Comparison of ENCODE assay signal across 17 cellular contexts in genomic region chr1:6464915-6465314, GRCh38. TPM values are rescaled to one million over a fixed set of nuclear protein-coding genes. Genes with fewer than 3 reads are reported as not detected.
DNase-seq lines count a peak whose midpoint lies in the region; ATAC-seq and TF ChIP-seq lines count a peak whose summit lies in the region.
"Had no signal": no experiment of that assay in that cellular context is flagged by ENCODE, and none has a peak within 500 bp of the region (broad histone marks: within the 10 kb centered on the region; RNA-seq: fewer than 3 reads in every experiment).

No MANE protein-coding gene starts in this region.

- no peaks in the 10 kb centered on the region for H4K20me1 ChIP-seq in HCT116 (ENCODE audit: insufficient read depth)

- H3K9me3 ChIP-seq in HCT116 (ENCODE audit: control insufficient read depth in 1 of 2, insufficient read depth in 1 of 2, low read depth in 1 of 2, low read length in 2 of 2): no peaks in the 10 kb centered on the region
- no peaks in the 10 kb centered on the region for H3K9me3 ChIP-seq in parathyroid adenoma (ENCODE audit: control insufficient read depth, low read length)
- no peaks in the 10 kb centered on the region for H3K9me3 ChIP-seq in tibial artery
- H3K9me3 ChIP-seq: Caco-2 had no signal

- H3K4me1 ChIP-seq in HCT116 (ENCODE audit: control insufficient read depth in 1 of 2, insufficient read depth in 2 of 2, low read length in 2 of 2) (peaks cover 3 to 10% of the 10 kb centered on the region in 2 experiments; a peak in 3 of 4 replicates), parathyroid adenoma (peaks cover 9% of the 10 kb centered on the region), tibial artery (peaks cover 0 to 9% (median 3%) of the 10 kb centered on the region in 4 donors)
- H3K4me1 ChIP-seq: Caco-2, foreskin keratinocyte had no signal

- POLR2A ChIA-PET in HCT116 (lab: Charles Lee): no interaction called here

- no peaks in the 10 kb centered on the region for H3K9me3 Mint-ChIP-seq in activated T-cell treated with anti-CD3 and anti-CD28 coated beads, Interleukin-2, amount 50 U/mL, for 4 hours
- no peaks in the 10 kb centered on the region for H3K9me3 Mint-ChIP-seq in activated naive CD8-positive, alpha-beta T cell treated with anti-CD3 and anti-CD28 coated beads for 36 hours

- DNase-seq in activated T-cell treated with anti-CD3 and anti-CD28 coated beads, Interleukin-2, amount 50 U/mL, for 4 hours: no peak
- no peak for DNase-seq in activated T-cell treated with anti-CD3 and anti-CD28 coated beads, Interleukin-2, amount 50 U/mL, for 48 hours
- DNase-seq in HCT116 (ENCODE audit: low read depth, low spot score) (no peak), epidermal melanocyte (ENCODE audit: insufficient read length, low spot score) (no peak), NCI-H2227 treated with DMSO at 0.1 percent for 48 hours (lab: John Stamatoyannopoulos, UW) (no peak), tibial artery (no peak)
- DNase-seq in activated naive CD8-positive, alpha-beta T cell treated with anti-CD3 and anti-CD28 coated beads for 36 hours: no peak
- DNase-seq: foreskin keratinocyte; NCI-H1436; NCI-H226; NK-92 treated with Interleukin-12 subunit alpha and Interleukin-12 subunit beta, amount 100 ng/mL, for 24 hours; WERI-Rb-1 had no signal

- ATAC-seq in activated T-cell treated with anti-CD3 and anti-CD28 coated beads, Interleukin-2, amount 50 U/mL, for 4 hours: no peak
- ATAC-seq in HCT116: no peak
- ATAC-seq: foreskin keratinocyte, sciatic nerve had no signal

- peaks cover 47% of the 10 kb centered on the region for H3K4me1 Mint-ChIP-seq in activated T-cell treated with anti-CD3 and anti-CD28 coated beads, Interleukin-2, amount 50 U/mL, for 4 hours (ENCODE audit: low read depth)
- H3K4me1 Mint-ChIP-seq in activated naive CD8-positive, alpha-beta T cell treated with anti-CD3 and anti-CD28 coated beads for 36 hours: peaks cover 40% of the 10 kb centered on the region

- no peak for TF ChIP-seq RAD21 in HCT116 (IDR thresholded peaks at IDR 0.05; ENCODE audit: low read depth)

- no peaks in the 10 kb centered on the region for H3K27me3 Mint-ChIP-seq in activated T-cell treated with anti-CD3 and anti-CD28 coated beads, Interleukin-2, amount 50 U/mL, for 4 hours (ENCODE audit: low read depth)
- H3K27me3 Mint-ChIP-seq in activated naive CD8-positive, alpha-beta T cell treated with anti-CD3 and anti-CD28 coated beads for 36 hours: no peaks in the 10 kb centered on the region

- H3K9ac ChIP-seq in HCT116 (ENCODE audit: low read length) (no peak overlapping the region), parathyroid adenoma (no peak overlapping the region)

- H3K27ac Mint-ChIP-seq in activated naive CD8-positive, alpha-beta T cell treated with anti-CD3 and anti-CD28 coated beads for 36 hours: peak overlapping the region; percentile 88

- no peaks in the 10 kb centered on the region for H3K9me2 ChIP-seq in HCT116 (ENCODE audit: insufficient read depth)

- H3K4me3 ChIP-seq in HCT116 (replicated peaks in 1 of 2; ENCODE audit: low read depth in 1 of 2, low read length in 2 of 2) (no peak overlapping the region), parathyroid adenoma (ENCODE audit: low read depth, low read length) (no peak overlapping the region), tibial artery (no peak overlapping the region)

- H3K36me3 Mint-ChIP-seq in activated T-cell treated with anti-CD3 and anti-CD28 coated beads, Interleukin-2, amount 50 U/mL, for 4 hours (ENCODE audit: insufficient read depth): peaks cover 15% of the 10 kb centered on the region
- H3K36me3 Mint-ChIP-seq in activated naive CD8-positive, alpha-beta T cell treated with anti-CD3 and anti-CD28 coated beads for 36 hours: peaks cover 29% of the 10 kb centered on the region

- H3K4me3 Mint-ChIP-seq in activated T-cell treated with anti-CD3 and anti-CD28 coated beads, Interleukin-2, amount 50 U/mL, for 4 hours: peak overlapping the region; percentile 96
- peak overlapping the region; percentile 79 for H3K4me3 Mint-ChIP-seq in activated naive CD8-positive, alpha-beta T cell treated with anti-CD3 and anti-CD28 coated beads for 36 hours

- CTCF ChIA-PET in HCT116 (lab: Charles Lee): interaction anchor here (1.0 kb wide), 1 partner anchor 25 kb away, joined by 3 read pairs; no protein-coding TSS in a partner anchor

- no peaks in the 10 kb centered on the region for H3K79me2 ChIP-seq in HCT116 (ENCODE audit: insufficient read depth, low read length)
- H3K79me2 ChIP-seq in parathyroid adenoma: no peaks in the 10 kb centered on the region

- BruUV-seq in HCT116 (replicated peaks; lab: Mats Ljungman, UMichigan): no TSS peak

- H2AFZ ChIP-seq in HCT116 (ENCODE audit: low read depth, low read length, poor library complexity, severe bottlenecking) (no peak overlapping the region), parathyroid adenoma (no peak overlapping the region)

- H3K27ac ChIP-seq in HCT116 (ENCODE audit: low read depth, low read length) (peak overlapping the region; percentile 2; the same call in 1 of the 2 replicates), parathyroid adenoma (peak overlapping the region; percentile 53), tibial artery (no peak overlapping the region)
- H3K27ac ChIP-seq: foreskin keratinocyte, WERI-Rb-1 had no signal

- TF ChIP-seq POLR2A in HCT116 (IDR thresholded peaks at IDR 0.05; ENCODE audit: borderline replicate concordance, extremely low read depth, insufficient read depth, insufficient read length): no peak

- intact Hi-C loops in HCT116 (cut with micrococcal nuclease): no loop called here
- intact Hi-C loops in tibial artery (cut with DNase I; ENCODE audit: low total_unique reads): no loop called here

- no peaks in the 10 kb centered on the region for H3K27me3 ChIP-seq in HCT116 (ENCODE audit: insufficient read depth, low read length)
- no peaks in the 10 kb centered on the region for H3K27me3 ChIP-seq in parathyroid adenoma (ENCODE audit: control insufficient read depth, insufficient read depth, low read length)
- peaks cover 0 to 74% of the 10 kb centered on the region in 2 donors for H3K27me3 ChIP-seq in tibial artery
- H3K27me3 ChIP-seq: foreskin keratinocyte had no signal

- RAD21 ChIA-PET in HCT116 (lab: Charles Lee; ENCODE audit: low non-redundant PET in 1 of 2, low total read pairs in 2 of 2, uncharacterized antibody in 2 of 2, unreplicated experiment in 2 of 2): no interaction called here

- TF ChIP-seq CTCF in HCT116 (IDR thresholded peaks at IDR 0.05 in 2 of 3, conservative IDR thresholded peaks at IDR 0.05 in 1 of 3; ENCODE audit: borderline replicate concordance in 1 of 3, insufficient read depth in 1 of 3, low read depth in 2 of 3, low read length in 2 of 3) (no peak), parathyroid adenoma (IDR thresholded peaks at IDR 0.05) (no peak), tibial artery (IDR thresholded peaks at IDR 0.05) (no peak)

- H3K4me2 ChIP-seq in HCT116 (ENCODE audit: low read length): no peak overlapping the region
- H3K4me2 ChIP-seq in parathyroid adenoma (ENCODE audit: low read length): no peak overlapping the region

- H3K36me3 ChIP-seq in HCT116 (ENCODE audit: control insufficient read depth in 1 of 2, insufficient read depth in 2 of 2, low read length in 2 of 2) (peaks cover 8 to 17% of the 10 kb centered on the region in 2 experiments; a peak in 2 of 4 replicates), parathyroid adenoma (ENCODE audit: control insufficient read depth, insufficient read depth, low read length) (no peaks in the 10 kb centered on the region), tibial artery (peaks cover 0 to 41% (median 25%) of the 10 kb centered on the region in 3 donors)

TF ChIP-seq in HCT116, 20 proteins besides CTCF, POLR2A, EP300 and RAD21:
- TF ChIP-seq SRF (IDR thresholded peaks at IDR 0.05; ENCODE audit: low read depth) (no peak), POLR2AphosphoS5 (IDR thresholded peaks at IDR 0.05; ENCODE audit: low read depth, low read length) (0 out of 2 replicates have a peak, but pooled peaks have one; percentile 40)
TF ChIP-seq in HCT116: peak in this region for 1.

RNA-seq across cellular contexts. Expression of gene TNFRSF25, which starts 1.1 kb away (rescaled TPM):
- total RNA-seq in activated T-cell treated with anti-CD3 and anti-CD28 coated beads, Interleukin-2, amount 50 U/mL, for 4 hours: 100 to 1,000 TPM; 137 to 149 (median 145) TPM
- 27.5 TPM for total RNA-seq in HCT116 (2021; ENCODE audit: unreplicated experiment)
- 30.2 and 34.7 TPM in 2 replicates for polyA plus RNA-seq in HCT116 (2012)
- total RNA-seq in activated naive CD8-positive, alpha-beta T cell treated with anti-CD3 and anti-CD28 coated beads for 36 hours: 10 to 100 TPM; 64.7 to 67.8 TPM

RNA-seq across cellular contexts. Expression of gene PLEKHG5, which starts 26.6 kb away (rescaled TPM):
- 1 to 10 TPM; 1.2 to 2.1 (median 1.4) TPM for total RNA-seq in activated T-cell treated with anti-CD3 and anti-CD28 coated beads, Interleukin-2, amount 50 U/mL, for 4 hours
- 33.0 TPM for total RNA-seq in HCT116 (2021; ENCODE audit: unreplicated experiment)
- polyA plus RNA-seq in HCT116 (2012): 27.9 and 32.2 TPM in 2 replicates
- total RNA-seq in activated naive CD8-positive, alpha-beta T cell treated with anti-CD3 and anti-CD28 coated beads for 36 hours: 1 to 10 TPM; 2.2 to 2.3 TPM

RNA-seq across cellular contexts. Expression of gene ESPN, which starts 40.3 kb away (rescaled TPM):
- total RNA-seq in activated T-cell treated with anti-CD3 and anti-CD28 coated beads, Interleukin-2, amount 50 U/mL, for 4 hours: under 1 TPM; 0.42 to 0.76 (median 0.60) TPM
- total RNA-seq in HCT116 (2021; ENCODE audit: unreplicated experiment): 114 TPM
- polyA plus RNA-seq in HCT116 (2012): 112 and 113 TPM in 2 replicates
- total RNA-seq in activated naive CD8-positive, alpha-beta T cell treated with anti-CD3 and anti-CD28 coated beads for 36 hours: under 1 TPM; 0.39 to 0.44 TPM
- total RNA-seq: osteocyte had no signal
- polyA plus RNA-seq: AG04450 had no signal

RNA-seq across cellular contexts. Expression of gene HES2, which starts 45.2 kb away (rescaled TPM):
- total RNA-seq in activated T-cell treated with anti-CD3 and anti-CD28 coated beads, Interleukin-2, amount 50 U/mL, for 4 hours: not detected
- 8.4 TPM for total RNA-seq in HCT116 (2021; ENCODE audit: unreplicated experiment)
- 7.9 and 9.6 TPM in 2 replicates for polyA plus RNA-seq in HCT116 (2012)
- not detected for total RNA-seq in activated naive CD8-positive, alpha-beta T cell treated with anti-CD3 and anti-CD28 coated beads for 36 hours
- total RNA-seq: osteocyte, sciatic nerve had no signal
- polyA plus RNA-seq: AG04450 had no signal

Comparison
In these comparisons a context has a peak if more than half of its experiments do, and no peak if none do; other contexts are left out.
1. H3K27ac ChIP-seq: peak in HCT116 (single experiment) and parathyroid adenoma (single experiment); none in tibial artery (0 of 2).
2. RNA of gene PLEKHG5, which starts 26.6 kb away (total RNA-seq): 33.0 TPM in HCT116 (single experiment); 2.2 to 2.3 TPM in activated naive CD8-positive, alpha-beta T cell treated with anti-CD3 and anti-CD28 coated beads for 36 hours and 1.2 to 2.1 TPM in activated T-cell treated with anti-CD3 and anti-CD28 coated beads, Interleukin-2, amount 50 U/mL, for 4 hours; every median in the first group is over 10 times any median in the second.
3. RNA of gene ESPN, which starts 40.3 kb away (total RNA-seq): 114 TPM in HCT116 (single experiment); 0.42 to 0.76 TPM in activated T-cell treated with anti-CD3 and anti-CD28 coated beads, Interleukin-2, amount 50 U/mL, for 4 hours and 0.39 to 0.44 TPM in activated naive CD8-positive, alpha-beta T cell treated with anti-CD3 and anti-CD28 coated beads for 36 hours; every median in the first group is over 10 times any median in the second.